In the genomic region with DNA sequence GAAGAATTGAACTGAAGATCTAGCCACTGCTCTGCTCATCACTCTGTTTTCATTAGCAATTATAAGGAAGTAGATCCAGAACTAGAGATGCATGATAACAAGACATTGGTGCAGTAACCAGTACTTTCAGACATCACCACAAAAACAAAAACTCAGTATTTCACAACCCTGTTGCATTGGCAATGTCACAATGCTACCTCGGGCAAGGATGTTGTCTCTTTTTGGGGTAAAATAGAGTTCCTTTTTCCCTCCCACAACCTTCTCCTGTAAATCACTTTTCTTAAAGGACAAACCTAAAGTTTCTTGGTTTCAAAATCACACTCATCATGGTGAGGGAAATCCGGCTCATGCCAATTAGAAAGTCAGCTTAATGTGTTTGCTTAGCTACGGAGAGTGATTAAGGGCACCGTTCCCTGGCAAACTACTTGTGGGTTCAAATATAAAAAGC, we compare ENCODE assay signal across 11 cellular contexts.
DNase-seq lines count a peak whose midpoint lies in the region; ATAC-seq and TF ChIP-seq lines count a peak whose summit lies in the region.
"Had no signal": no experiment of that assay in that cellular context is flagged by ENCODE, and none has a peak within 500 bp of the region (broad histone marks: within the 10 kb centered on the region; RNA-seq: fewer than 3 reads in every experiment).

No MANE protein-coding gene starts in this region.

- peaks cover 35% of the 10 kb centered on the region for H3F3A ChIP-seq in MM.1S (ENCODE audit: insufficient read depth, low read length)

- peak overlapping the region; percentile 85 for H3K9ac ChIP-seq in MM.1S (ENCODE audit: low read length)

- peaks cover 16% of the 10 kb centered on the region for H3K79me2 ChIP-seq in MM.1S (ENCODE audit: low read length)

- no peaks in the 10 kb centered on the region for H3K27me3 ChIP-seq in MM.1S (replicated peaks; ENCODE audit: insufficient read depth, low read length)

- H3K27ac ChIP-seq in MM.1S (ENCODE audit: low read length), result peak overlapping the region; percentile 97
- H3K27ac ChIP-seq: psoas muscle had no signal

- H3K4me2 ChIP-seq in MM.1S (ENCODE audit: low read depth, low read length), result peak overlapping the region; percentile 86

- no peaks in the 10 kb centered on the region for H3K9me3 ChIP-seq in MM.1S (replicated peaks; ENCODE audit: insufficient read depth, low read length)
- H3K9me3 ChIP-seq: psoas muscle had no signal

- H3K4me1 ChIP-seq in MM.1S (ENCODE audit: low read length), result peaks cover 49% of the 10 kb centered on the region
- H3K4me1 ChIP-seq: psoas muscle had no signal

- no peak for TF ChIP-seq CTCF in MM.1S (IDR thresholded peaks at IDR 0.05; ENCODE audit: low read length)

- H4K20me1 ChIP-seq in MM.1S (ENCODE audit: insufficient read depth, low read length), result no peaks in the 10 kb centered on the region

- ATAC-seq in GM19324 (IDR thresholded peaks at IDR 0.05; ENCODE audit: low FRiP score, unreplicated experiment) (peak; percentile 51), HG02840 (IDR thresholded peaks at IDR 0.05; ENCODE audit: low FRiP score, unreplicated experiment) (peak; percentile 47)
- ATAC-seq: K562, psoas muscle had no signal

- peak; percentile 68 for DNase-seq in MM.1S
- peak; percentile 61 for DNase-seq in pons (ENCODE audit: low spot score)
- DNase-seq in activated CD4-positive, alpha-beta T cell treated with anti-CD3 and anti-CD28 coated beads for 1 hour, result no peak
- DNase-seq in NCI-H524 (lab: John Stamatoyannopoulos, UW), result no peak
- no peak for DNase-seq in 8988T
- no peak for DNase-seq in NK-92 treated with Interleukin-12 subunit alpha and Interleukin-12 subunit beta, amount 100 ng/mL, for 24 hours (lab: John Stamatoyannopoulos, UW)
- DNase-seq: activated effector memory CD4-positive, alpha-beta T cell treated with Interleukin-2 at 50 U/mL for 16 hours; psoas muscle had no signal

- no peaks in the 10 kb centered on the region for H3K36me3 ChIP-seq in MM.1S (replicated peaks; ENCODE audit: insufficient read depth, low read length)

- no peaks in the 10 kb centered on the region for H3K9me2 ChIP-seq in MM.1S (replicated peaks; ENCODE audit: insufficient read depth, low read length)

- H3K4me3 ChIP-seq in MM.1S (ENCODE audit: low read length), result peak overlapping the region; percentile 63
- H3K4me3 ChIP-seq: K562, psoas muscle had no signal

- H2AFZ ChIP-seq in MM.1S (ENCODE audit: low read length), result peak overlapping the region; percentile 17

Comparison
In these comparisons a context has a peak if more than half of its experiments do, and no peak if none do; other contexts are left out.
1. DNase-seq: peak in MM.1S (single experiment) and pons (single experiment); none in activated CD4-positive, alpha-beta T cell treated with anti-CD3 and anti-CD28 coated beads for 1 hour (single experiment), NCI-H524 (0 of 2), 8988T (single experiment) and NK-92 treated with Interleukin-12 subunit alpha and Interleukin-12 subunit beta, amount 100 ng/mL, for 24 hours (single experiment).